ENCODE assay signal across 11 cellular contexts in genomic region chr14:36767603-36768281, GRCh38.
A peak's percentile ranks its signal among the peaks of the same experiment; 100 is the strongest.
DNase-seq lines count a peak whose midpoint lies in the region; ATAC-seq, FAIRE-seq and TF ChIP-seq lines count a peak whose summit lies in the region.
"Had no signal": no experiment of that assay in that cellular context is flagged by ENCODE, and none has a peak within 500 bp of the region (broad histone marks: within the 10 kb centered on the region; RNA-seq: fewer than 3 reads in every experiment).

No MANE protein-coding gene starts in this region.

- H3K4me2 ChIP-seq in PC-9 (peak overlapping the region; percentile 63), keratinocyte (ENCODE audit: control insufficient read depth, extremely low read depth, insufficient read depth, low read depth, low read length) (peak overlapping the region; percentile 68)

- H2AFZ ChIP-seq in PC-9 (0 out of 2 replicates have a peak overlapping the region, but pooled peaks have one; percentile 26), keratinocyte (ENCODE audit: control insufficient read depth, low read length) (peak overlapping the region; percentile 76)

- peak overlapping the region; percentile 34 for H3K9ac ChIP-seq in keratinocyte (ENCODE audit: control insufficient read depth, extremely low read depth, insufficient read depth, low read length)

- no peaks in the 10 kb centered on the region for H3K4me1 Mint-ChIP-seq in activated T-helper 2 cell treated with anti-CD3 and anti-CD28 coated beads, Interferon-gamma antibody, Interleukin-2, Interleukin-4, amounts not matched to agents 10 μg/mL and 5 μg/mL and 100 μg/mL, durations not matched to agents 14 hours and 24 hours and 36 hours (ENCODE audit: low read depth)
- H3K4me1 Mint-ChIP-seq in activated CD8-positive, alpha-beta T cell treated with anti-CD3 and anti-CD28 coated beads, Interleukin-2, amount 10 ng/mL, durations not matched to agents 7 days and 5 days (ENCODE audit: low read depth), result no peaks in the 10 kb centered on the region
- H3K4me1 Mint-ChIP-seq: CD4-positive, CD25-positive, alpha-beta regulatory T cell had no signal

- H4K20me1 ChIP-seq in PC-9 (ENCODE audit: insufficient read depth) (no peaks in the 10 kb centered on the region), keratinocyte (ENCODE audit: control insufficient read depth, extremely low read depth, insufficient read depth, low read length) (no peaks in the 10 kb centered on the region)

- H3K9me3 Mint-ChIP-seq in activated T-helper 2 cell treated with anti-CD3 and anti-CD28 coated beads, Interferon-gamma antibody, Interleukin-2, Interleukin-4, amounts not matched to agents 10 μg/mL and 5 μg/mL and 100 μg/mL, durations not matched to agents 14 hours and 24 hours and 36 hours, result no peaks in the 10 kb centered on the region
- H3K9me3 Mint-ChIP-seq in activated CD8-positive, alpha-beta T cell treated with anti-CD3 and anti-CD28 coated beads, Interleukin-2, amount 10 ng/mL, durations not matched to agents 7 days and 5 days (ENCODE audit: insufficient read depth), result no peaks in the 10 kb centered on the region

- H3K4me3 ChIP-seq in PC-9 (0 out of 2 replicates have a peak overlapping the region, but pooled peaks have one; percentile 7), keratinocyte (ENCODE audit: control insufficient read depth in 2 of 3, extremely low read depth in 1 of 3, insufficient read depth in 2 of 3, low read depth in 1 of 3, low read length in 3 of 3) (peak overlapping the region in 2 of 3 experiments; percentile 3 to 28)
- H3K4me3 ChIP-seq: suprapubic skin had no signal

- H3K9me3 ChIP-seq in PC-9 (ENCODE audit: insufficient read depth, low read depth), result no peaks in the 10 kb centered on the region; the same call in 1 of the 2 replicates
- H3K9me3 ChIP-seq in keratinocyte (ENCODE audit: control insufficient read depth, low read depth, low read length), result no peaks in the 10 kb centered on the region
- H3K9me3 ChIP-seq: suprapubic skin had no signal

- POLR2A ChIA-PET in PC-9 (lab: Charles Lee; ENCODE audit: unreplicated experiment), result no interaction called here
- POLR2A ChIA-PET in activated CD8-positive, alpha-beta T cell treated with anti-CD3 and anti-CD28 coated beads, Interleukin-2, amount 10 ng/mL, durations not matched to agents 7 days and 5 days (lab: Charles Lee), result no interaction called here

- dilution Hi-C loops in keratinocyte (cut with MboI; ENCODE audit: extremely low pct_ligation_motif_present, low sequenced_read_pairs), result no loop called here

- no peaks in the 10 kb centered on the region for H3K9me1 ChIP-seq in keratinocyte (ENCODE audit: control insufficient read depth, extremely low read depth, insufficient read depth, low read length)

- no peaks in the 10 kb centered on the region for H3K36me3 ChIP-seq in PC-9 (ENCODE audit: low read depth)
- H3K36me3 ChIP-seq in keratinocyte (ENCODE audit: control insufficient read depth in 2 of 2, extremely low read depth in 1 of 2, insufficient read depth in 2 of 2, low read length in 2 of 2), result no peaks in the 10 kb centered on the region
- H3K36me3 ChIP-seq: suprapubic skin had no signal

- H3K4me1 ChIP-seq in PC-9 (replicated peaks; ENCODE audit: insufficient read depth), result peaks cover 52% of the 10 kb centered on the region
- peaks cover 25% of the 10 kb centered on the region for H3K4me1 ChIP-seq in keratinocyte (ENCODE audit: control insufficient read depth, extremely low read depth, insufficient read depth, low read length)

- H3K79me2 ChIP-seq in PC-9 (ENCODE audit: low read depth) (no peaks in the 10 kb centered on the region), keratinocyte (ENCODE audit: control insufficient read depth, insufficient read depth, low read length) (no peaks in the 10 kb centered on the region)

- no peak overlapping the region for H3K4me3 Mint-ChIP-seq in activated T-helper 2 cell treated with anti-CD3 and anti-CD28 coated beads, Interferon-gamma antibody, Interleukin-2, Interleukin-4, amounts not matched to agents 10 μg/mL and 5 μg/mL and 100 μg/mL, durations not matched to agents 14 hours and 24 hours and 36 hours (ENCODE audit: low read depth)
- no peak overlapping the region for H3K4me3 Mint-ChIP-seq in activated CD8-positive, alpha-beta T cell treated with anti-CD3 and anti-CD28 coated beads, Interleukin-2, amount 10 ng/mL, durations not matched to agents 7 days and 5 days
- H3K4me3 Mint-ChIP-seq: CD4-positive, CD25-positive, alpha-beta regulatory T cell had no signal

- BruUV-seq in PC-9 (replicated peaks; lab: Mats Ljungman, UMichigan), result no TSS peak

- no peaks in the 10 kb centered on the region for H3K27me3 Mint-ChIP-seq in activated T-helper 2 cell treated with anti-CD3 and anti-CD28 coated beads, Interferon-gamma antibody, Interleukin-2, Interleukin-4, amounts not matched to agents 10 μg/mL and 5 μg/mL and 100 μg/mL, durations not matched to agents 14 hours and 24 hours and 36 hours (ENCODE audit: low read depth)
- H3K27me3 Mint-ChIP-seq in activated CD8-positive, alpha-beta T cell treated with anti-CD3 and anti-CD28 coated beads, Interleukin-2, amount 10 ng/mL, durations not matched to agents 7 days and 5 days (ENCODE audit: low read depth), result no peaks in the 10 kb centered on the region
- H3K27me3 Mint-ChIP-seq: CD4-positive, CD25-positive, alpha-beta regulatory T cell had no signal

- intact Hi-C loops in PC-9 (cut with micrococcal nuclease; ENCODE audit: unreplicated experiment), result loop anchor here (2.0 kb wide), 1 partner anchor 107 kb away; the partner anchor contains the start of gene PAX9
- intact Hi-C loops in activated T-helper 2 cell treated with anti-CD3 and anti-CD28 coated beads, Interferon-gamma antibody, Interleukin-2, Interleukin-4, amounts not matched to agents 10 μg/mL and 5 μg/mL and 100 μg/mL, durations not matched to agents 14 hours and 24 hours and 36 hours (cut with micrococcal nuclease), result no loop called here

- no peak overlapping the region for H3K27ac Mint-ChIP-seq in activated T-helper 2 cell treated with anti-CD3 and anti-CD28 coated beads, Interferon-gamma antibody, Interleukin-2, Interleukin-4, amounts not matched to agents 10 μg/mL and 5 μg/mL and 100 μg/mL, durations not matched to agents 14 hours and 24 hours and 36 hours
- H3K27ac Mint-ChIP-seq in activated CD8-positive, alpha-beta T cell treated with anti-CD3 and anti-CD28 coated beads, Interleukin-2, amount 10 ng/mL, durations not matched to agents 7 days and 5 days, result no peak overlapping the region
- H3K27ac Mint-ChIP-seq: CD4-positive, CD25-positive, alpha-beta regulatory T cell had no signal

- no peak for ATAC-seq in activated CD8-positive, alpha-beta T cell treated with anti-CD3 and anti-CD28 coated beads, Interleukin-2, amount 10 ng/mL, durations not matched to agents 7 days and 5 days
- no peak for ATAC-seq in GM19467 (IDR thresholded peaks at IDR 0.05; ENCODE audit: unreplicated experiment)

- H3F3A ChIP-seq in PC-9 (ENCODE audit: insufficient read depth, low read depth), result peaks cover 27% of the 10 kb centered on the region

- no peaks in the 10 kb centered on the region for H3K9me2 ChIP-seq in PC-9 (ENCODE audit: insufficient read depth)

- CTCF ChIA-PET in PC-9 (lab: Charles Lee), result no interaction called here
- CTCF ChIA-PET in activated CD8-positive, alpha-beta T cell treated with anti-CD3 and anti-CD28 coated beads, Interleukin-2, amount 10 ng/mL, durations not matched to agents 7 days and 5 days (lab: Charles Lee), result no interaction called here

- H3K27me3 ChIP-seq in PC-9 (ENCODE audit: insufficient read depth, low read depth) (no peaks in the 10 kb centered on the region), keratinocyte (ENCODE audit: control insufficient read depth, extremely low read depth, insufficient read depth, low read length) (no peaks in the 10 kb centered on the region)
- H3K27me3 ChIP-seq: suprapubic skin had no signal

- no peak for TF ChIP-seq CTCF in PC-9 (conservative IDR thresholded peaks at IDR 0.05)
- TF ChIP-seq CTCF in keratinocyte (optimal IDR thresholded peaks at IDR 0.05 in 1 of 3, IDR thresholded peaks at IDR 0.05 in 1 of 3, conservative IDR thresholded peaks at IDR 0.05 in 1 of 3; ENCODE audit: extremely low read depth in 1 of 3, insufficient read depth in 2 of 3, low read length in 3 of 3), result no peak

- H3K36me3 Mint-ChIP-seq in activated T-helper 2 cell treated with anti-CD3 and anti-CD28 coated beads, Interferon-gamma antibody, Interleukin-2, Interleukin-4, amounts not matched to agents 10 μg/mL and 5 μg/mL and 100 μg/mL, durations not matched to agents 14 hours and 24 hours and 36 hours (ENCODE audit: low read depth), result no peaks in the 10 kb centered on the region
- no peaks in the 10 kb centered on the region for H3K36me3 Mint-ChIP-seq in activated CD8-positive, alpha-beta T cell treated with anti-CD3 and anti-CD28 coated beads, Interleukin-2, amount 10 ng/mL, durations not matched to agents 7 days and 5 days (ENCODE audit: low read depth)
- H3K36me3 Mint-ChIP-seq: CD4-positive, CD25-positive, alpha-beta regulatory T cell had no signal

- FAIRE-seq in keratinocyte (lab: Jason Lieb, UNC), result peak; percentile 95

- peak; percentile 93 for DNase-seq in DMS53 (lab: John Stamatoyannopoulos, UW)
- DNase-seq in NCI-H1436 (lab: John Stamatoyannopoulos, UW), result peak; percentile 72
- DNase-seq in PC-9, result peak; percentile 55 to 91
- DNase-seq in keratinocyte (ENCODE audit: low read depth, low spot score), result peak; percentile 64
- DNase-seq in stimulated activated CD4-positive, alpha-beta T cell treated with anti-CD3 and anti-CD28 coated beads, Interleukin-4, amount 100 ng/mL, for 4 hours, result no peak
- DNase-seq in activated T-helper 2 cell treated with anti-CD3 and anti-CD28 coated beads, Interferon-gamma antibody, Interleukin-2, Interleukin-4, amounts not matched to agents 10 μg/mL and 5 μg/mL and 100 μg/mL, durations not matched to agents 14 hours and 24 hours and 36 hours (ENCODE audit: low spot score), result no peak
- no peak for DNase-seq in activated CD8-positive, alpha-beta T cell treated with anti-CD3 and anti-CD28 coated beads, Interleukin-2, amount 10 ng/mL, durations not matched to agents 7 days and 5 days
- DNase-seq: CD4-positive, CD25-positive, alpha-beta regulatory T cell; foreskin melanocyte had no signal

- peak overlapping the region; percentile 75 for H3K27ac ChIP-seq in PC-9
- H3K27ac ChIP-seq in keratinocyte (ENCODE audit: control insufficient read depth, insufficient read depth, low read length), result peak overlapping the region; percentile 70
- H3K27ac ChIP-seq: suprapubic skin had no signal

Comparison
In these comparisons a context has a peak if more than half of its experiments do, and no peak if none do; other contexts are left out.
1. DNase-seq: peak in DMS53 (single experiment), NCI-H1436 (single experiment), PC-9 (2 of 2) and keratinocyte (single experiment); none in stimulated activated CD4-positive, alpha-beta T cell treated with anti-CD3 and anti-CD28 coated beads, Interleukin-4, amount 100 ng/mL, for 4 hours (0 of 2), activated T-helper 2 cell treated with anti-CD3 and anti-CD28 coated beads, Interferon-gamma antibody, Interleukin-2, Interleukin-4, amounts not matched to agents 10 μg/mL and 5 μg/mL and 100 μg/mL, durations not matched to agents 14 hours and 24 hours and 36 hours (single experiment) and activated CD8-positive, alpha-beta T cell treated with anti-CD3 and anti-CD28 coated beads, Interleukin-2, amount 10 ng/mL, durations not matched to agents 7 days and 5 days (single experiment).